In the genomic region with DNA sequence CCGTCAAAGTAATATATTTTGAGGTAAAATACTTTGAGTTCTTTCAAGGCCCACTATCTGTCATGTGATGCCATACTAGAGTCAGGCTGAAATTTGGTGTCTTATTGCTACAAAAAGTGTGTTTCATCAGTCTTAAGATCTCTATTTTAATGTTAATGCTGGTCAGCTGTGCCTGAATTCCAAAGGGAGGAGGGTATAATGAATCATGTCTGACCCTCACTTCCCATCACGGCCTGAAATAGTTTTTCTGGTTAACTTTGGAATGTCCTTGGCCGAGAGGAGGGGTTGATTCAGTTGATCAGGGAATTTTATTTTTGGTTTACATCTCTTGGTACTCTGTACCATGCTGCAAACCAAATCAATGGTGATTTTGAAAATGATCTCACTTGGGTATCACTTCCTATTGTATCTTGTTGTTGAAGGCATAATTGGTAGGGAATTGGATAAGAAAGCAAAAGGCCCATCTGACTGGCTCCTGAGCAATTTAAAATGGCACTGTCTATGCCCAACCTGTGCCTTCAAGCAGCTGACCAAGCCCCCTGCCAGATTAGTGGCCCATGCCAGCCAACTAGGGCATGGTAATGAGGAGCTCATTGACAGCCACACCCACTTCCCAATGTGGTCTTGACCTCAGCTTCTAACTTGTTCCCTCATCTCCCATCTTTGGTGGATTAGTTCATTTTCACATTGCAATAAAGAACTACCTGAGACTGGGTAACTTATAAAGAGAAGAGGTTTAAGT, we compare ENCODE assay signal across 1 cellular context.
TF ChIP-seq lines count a peak whose summit lies in the region.

No MANE protein-coding gene starts in this region.

TF ChIP-seq in H1, 55 proteins besides CTCF, POLR2A, EP300 and RAD21:
- TF ChIP-seq KDM5A (IDR thresholded peaks at IDR 0.05; ENCODE audit: low read length) (no peak), BACH1 (IDR thresholded peaks at IDR 0.05; ENCODE audit: low read length) (no peak)
